Comparison of ENCODE assay signal across 23 cellular contexts in genomic region chrX:23871905-23872546, GRCh38. TPM values are rescaled to one million over a fixed set of nuclear protein-coding genes. Genes with fewer than 3 reads are reported as not detected.
A peak's percentile ranks its signal among the peaks of the same experiment; 100 is the strongest.
DNase-seq lines count a peak whose midpoint lies in the region; TF ChIP-seq lines count a peak whose summit lies in the region.
"Had no signal": no experiment of that assay in that cellular context is flagged by ENCODE, and none has a peak within 500 bp of the region (broad histone marks: within the 10 kb centered on the region; RNA-seq: fewer than 3 reads in every experiment).

No MANE protein-coding gene starts in this region.

- CTCF ChIA-PET in CD4-positive, alpha-beta memory T cell (lab: Charles Lee; ENCODE audit: partially characterized antibody) = no interaction called here

- H3K4me3 Mint-ChIP-seq in brain (no peak overlapping the region), neural crest cell (no peak overlapping the region)
- no peak overlapping the region for H3K4me3 Mint-ChIP-seq in CD4-positive, alpha-beta memory T cell

- H3K36me3 Mint-ChIP-seq in brain = peaks cover 57% of the 10 kb centered on the region
- H3K36me3 Mint-ChIP-seq in neural crest cell (ENCODE audit: low read depth) = peaks cover 11% of the 10 kb centered on the region
- H3K36me3 Mint-ChIP-seq in CD4-positive, alpha-beta memory T cell = peaks cover 3 to 4% of the 10 kb centered on the region in 2 donors

- H3K27me3 Mint-ChIP-seq in brain (no peaks in the 10 kb centered on the region), neural crest cell (ENCODE audit: low read depth) (no peaks in the 10 kb centered on the region)
- H3K27me3 Mint-ChIP-seq in CD4-positive, alpha-beta memory T cell = no peaks in the 10 kb centered on the region

- H3K27ac Mint-ChIP-seq in brain = peak overlapping the region in 3 of 5 experiments; percentile 1 to 87 (median 72)
- peak overlapping the region; percentile 12 for H3K27ac Mint-ChIP-seq in neural crest cell (ENCODE audit: unreplicated experiment)
- H3K27ac Mint-ChIP-seq in CD4-positive, alpha-beta memory T cell = no peak overlapping the region

- no peaks in the 10 kb centered on the region for H3K27me3 ChIP-seq in CD4-positive, alpha-beta memory T cell (ENCODE audit: insufficient read depth, low read length)
- no peaks in the 10 kb centered on the region for H3K27me3 ChIP-seq in BE2C
- H3K27me3 ChIP-seq: ascending aorta, uterus had no signal

- H3K4me1 ChIP-seq in CD4-positive, alpha-beta memory T cell (ENCODE audit: insufficient read depth, low read length) = no peaks in the 10 kb centered on the region
- H3K4me1 ChIP-seq in BE2C = no peaks in the 10 kb centered on the region
- H3K4me1 ChIP-seq: ascending aorta, Caco-2, uterus had no signal

- TF ChIP-seq CTCF in NB4 (IDR thresholded peaks at IDR 0.05; ENCODE audit: low read depth, low read length) (no peak), brain (conservative IDR thresholded peaks at IDR 0.05) (no peak), neural crest cell (conservative IDR thresholded peaks at IDR 0.05) (no peak), BE2C (IDR thresholded peaks at IDR 0.05; ENCODE audit: low read depth, low read length) (no peak)

- intact Hi-C loops in CD4-positive, alpha-beta memory T cell (cut with micrococcal nuclease) = no loop called here

- POLR2A ChIA-PET in CD4-positive, alpha-beta memory T cell (lab: Charles Lee; ENCODE audit: partially characterized antibody) = no interaction called here

- H3K9me3 ChIP-seq in CD4-positive, alpha-beta memory T cell (ENCODE audit: control insufficient read depth in 1 of 2, low read length in 2 of 2) = no peaks in the 10 kb centered on the region
- H3K9me3 ChIP-seq in BE2C = no peaks in the 10 kb centered on the region
- H3K9me3 ChIP-seq: ascending aorta, Caco-2, HAP-1, uterus had no signal

- peak; percentile 65 for DNase-seq in GF-D8 (lab: John Stamatoyannopoulos, UW)
- peak; percentile 88 for DNase-seq in NB4 (ENCODE audit: low read depth)
- DNase-seq in neural crest cell (ENCODE audit: low read depth, low spot score) = no peak
- DNase-seq in CD4-positive, alpha-beta memory T cell = no peak
- DNase-seq in DMS53 treated with DMSO at 0.1 percent for 48 hours (lab: John Stamatoyannopoulos, UW; ENCODE audit: unreplicated experiment) = no peak
- no peak for DNase-seq in BE2C
- DNase-seq in kidney tubule cell (ENCODE audit: low spot score) = no peak
- DNase-seq: activated CD4-positive, alpha-beta T cell treated with anti-CD3 and anti-CD28 coated beads, Interleukin-2, amount 50 U/mL, for 48 hours; activated naive CD4-positive, alpha-beta T cell; activated T-cell treated with anti-CD3 and anti-CD28 coated beads for 4 hours; left colon; NCI-H1417 treated with DMSO at 0.1 percent for 48 hours; NCI-H2171 treated with DMSO at 0.1 percent for 48 hours; NCI-H82; occipital lobe; stimulated activated CD4-positive, alpha-beta T cell treated with anti-CD3 and anti-CD28 coated beads, Interleukin-2, amount 100 ng/mL, for 24 hours; T-helper 1 cell; uterus; WERI-Rb-1 had no signal

- no peaks in the 10 kb centered on the region for H3K9me3 Mint-ChIP-seq in brain
- H3K9me3 Mint-ChIP-seq in neural crest cell = no peaks in the 10 kb centered on the region
- H3K9me3 Mint-ChIP-seq in CD4-positive, alpha-beta memory T cell = no peaks in the 10 kb centered on the region

- no peaks in the 10 kb centered on the region for H3K36me3 ChIP-seq in CD4-positive, alpha-beta memory T cell (ENCODE audit: insufficient read depth, low read length)
- H3K36me3 ChIP-seq in BE2C = no peaks in the 10 kb centered on the region
- H3K36me3 ChIP-seq: ascending aorta, uterus, WERI-Rb-1 had no signal

- H3K27ac ChIP-seq in CD4-positive, alpha-beta memory T cell (ENCODE audit: low read depth, low read length) = no peak overlapping the region
- H3K27ac ChIP-seq: ascending aorta, uterus, WERI-Rb-1 had no signal

- TF ChIP-seq POLR2A in NB4 (IDR thresholded peaks at IDR 0.05; ENCODE audit: extremely low read depth, insufficient read length) = no peak

- peaks cover 7% of the 10 kb centered on the region for H3K4me1 Mint-ChIP-seq in brain
- H3K4me1 Mint-ChIP-seq in neural crest cell = peaks cover 6% of the 10 kb centered on the region
- H3K4me1 Mint-ChIP-seq in CD4-positive, alpha-beta memory T cell = no peaks in the 10 kb centered on the region

- H3K4me3 ChIP-seq in NB4 (ENCODE audit: low read depth, low read length) = peak overlapping the region; percentile 42
- no peak overlapping the region for H3K4me3 ChIP-seq in CD4-positive, alpha-beta memory T cell (ENCODE audit: low read length in 2 of 2)
- no peak overlapping the region for H3K4me3 ChIP-seq in BE2C (ENCODE audit: low read depth, low read length)
- H3K4me3 ChIP-seq: ascending aorta, HAP-1, uterus had no signal

RNA-seq across cellular contexts. Expression of gene APOO, which starts 35.7 kb away (rescaled TPM):
- polyA plus RNA-seq in brain (ENCODE audit: insufficient read depth, low read depth, low replicate concordance) = 79.1 TPM
- 91.0 and 103 TPM in 2 replicates for total RNA-seq in neural crest cell
- 1 to 10 TPM; 5.1 to 7.9 TPM for total RNA-seq in CD4-positive, alpha-beta memory T cell
- 10 to 100 TPM; 18.4 to 18.9 TPM for polyA plus RNA-seq in CD4-positive, alpha-beta memory T cell
- 21.7 TPM for polyA plus RNA-seq in BE2C (2012; ENCODE audit: insufficient read depth, insufficient read length, low read depth)
- total RNA-seq: ascending aorta had no signal

RNA-seq across cellular contexts. Expression of gene CXorf58, which starts 35.8 kb away (rescaled TPM):
- not detected for polyA plus RNA-seq in brain (ENCODE audit: insufficient read depth, low read depth, low replicate concordance)
- 0.26 TPM in 1 of 2 replicates, not detected in the other for total RNA-seq in neural crest cell
- total RNA-seq in CD4-positive, alpha-beta memory T cell = not detected
- under 1 TPM in 1 of 2 donors, not detected in 1; 0.14 TPM for polyA plus RNA-seq in CD4-positive, alpha-beta memory T cell
- not detected for polyA plus RNA-seq in BE2C (2012; ENCODE audit: insufficient read depth, insufficient read length, low read depth)
- total RNA-seq: ascending aorta, Caco-2, left colon, occipital lobe had no signal

Comparison
In these comparisons a context has a peak if more than half of its experiments do, and no peak if none do; other contexts are left out.
1. DNase-seq: peak in GF-D8 (single experiment) and NB4 (single experiment); none in neural crest cell (single experiment), CD4-positive, alpha-beta memory T cell (0 of 5), DMS53 treated with DMSO at 0.1 percent for 48 hours (single experiment), BE2C (single experiment) and kidney tubule cell (single experiment).
2. H3K27ac Mint-ChIP-seq: peak in brain (3 of 5) and neural crest cell (single experiment); none in CD4-positive, alpha-beta memory T cell (0 of 7).
3. RNA of gene APOO, which starts 35.7 kb away (total RNA-seq): 91.0 to 103 TPM in neural crest cell; 5.1 to 7.9 TPM in CD4-positive, alpha-beta memory T cell; every median in the first group is over 10 times any median in the second.